8 cellular contexts compared by ENCODE assay signal in genomic region chr16:14630620-14631330, GRCh38. TPM values are rescaled to one million over a fixed set of nuclear protein-coding genes. Genes with fewer than 3 reads are reported as not detected.
A peak's percentile ranks its signal among the peaks of the same experiment; 100 is the strongest.
DNase-seq lines count a peak whose midpoint lies in the region; ATAC-seq and TF ChIP-seq lines count a peak whose summit lies in the region.
"Not testable (repeated sequence)": the region's sequence is repeated elsewhere in the genome, so short reads cannot be mapped to it uniquely, and the experiment has no call there.

No MANE protein-coding gene starts in this region.

- peaks cover 32% of the 10 kb centered on the region for H3K4me1 ChIP-seq in ACC112 (ENCODE audit: control insufficient read depth, insufficient read depth, low read length, unreplicated experiment)
- H3K4me1 ChIP-seq in SJCRH30, result not testable (repeated sequence)
- peaks cover 34% of the 10 kb centered on the region for H3K4me1 ChIP-seq in effector memory CD4-positive, alpha-beta T cell (ENCODE audit: control insufficient read depth, insufficient read depth, low read length, poor library complexity, severe bottlenecking)
- H3K4me1 ChIP-seq in iPS-18a (ENCODE audit: control insufficient read depth, low read depth, low read length), result peaks cover 20% of the 10 kb centered on the region

- H3K27me3 Mint-ChIP-seq in HFFc6 (ENCODE audit: insufficient read depth); activated naive CD4-positive, alpha-beta T cell treated with anti-CD3 and anti-CD28 coated beads, Interleukin-2, amount 50 U/mL, for 24 hours; natural killer cell treated with Interleukin-12 subunit alpha and Interleukin-12 subunit beta and Interleukin-15 and Interleukin-18, amount 100 ng/mL, for 72 hours; stimulated activated memory B cell treated with anti-CD40 and anti-IgM and Interleukin-4, amounts not matched to agents 10 μg/mL and 1 μg/mL and 100 μg/mL, for 72 hours: not testable (repeated sequence)

- H3K4me3 ChIP-seq in ACC112 (ENCODE audit: low read depth, low read length), result peak overlapping the region; percentile 90
- H3K4me3 ChIP-seq in SJCRH30, result peak overlapping the region; percentile 77
- not testable (repeated sequence) for H3K4me3 ChIP-seq in effector memory CD4-positive, alpha-beta T cell (ENCODE audit: insufficient read depth, low read depth, low read length, poor library complexity, severe bottlenecking)
- H3K4me3 ChIP-seq in iPS-18a (ENCODE audit: low read length), result peak overlapping the region; percentile 83

- peaks cover 38% of the 10 kb centered on the region for H3K36me3 Mint-ChIP-seq in HFFc6 (ENCODE audit: low read depth)
- H3K36me3 Mint-ChIP-seq in activated naive CD4-positive, alpha-beta T cell treated with anti-CD3 and anti-CD28 coated beads, Interleukin-2, amount 50 U/mL, for 24 hours; natural killer cell treated with Interleukin-12 subunit alpha and Interleukin-12 subunit beta and Interleukin-15 and Interleukin-18, amount 100 ng/mL, for 72 hours: not testable (repeated sequence)
- H3K36me3 Mint-ChIP-seq in stimulated activated memory B cell treated with anti-CD40 and anti-IgM and Interleukin-4, amounts not matched to agents 10 μg/mL and 1 μg/mL and 100 μg/mL, for 72 hours, result peaks cover 15% of the 10 kb centered on the region

- H3K27ac ChIP-seq in ACC112 (ENCODE audit: low read depth, low read length) (peak overlapping the region; percentile 85), SJCRH30 (peak overlapping the region; percentile 83), iPS-18a (ENCODE audit: low read length) (peak overlapping the region; percentile 81)
- H3K27ac ChIP-seq in effector memory CD4-positive, alpha-beta T cell (ENCODE audit: insufficient read depth, low read length, poor library complexity, severe bottlenecking), result peak overlapping the region; percentile 72

- H3K4me1 Mint-ChIP-seq in HFFc6 (ENCODE audit: low read depth), result peaks cover 40% of the 10 kb centered on the region
- peaks cover 55% of the 10 kb centered on the region for H3K4me1 Mint-ChIP-seq in activated naive CD4-positive, alpha-beta T cell treated with anti-CD3 and anti-CD28 coated beads, Interleukin-2, amount 50 U/mL, for 24 hours
- peaks cover 28 to 36% of the 10 kb centered on the region in 2 donors for H3K4me1 Mint-ChIP-seq in natural killer cell treated with Interleukin-12 subunit alpha and Interleukin-12 subunit beta and Interleukin-15 and Interleukin-18, amount 100 ng/mL, for 72 hours (ENCODE audit: low read depth in 2 of 2)
- H3K4me1 Mint-ChIP-seq in stimulated activated memory B cell treated with anti-CD40 and anti-IgM and Interleukin-4, amounts not matched to agents 10 μg/mL and 1 μg/mL and 100 μg/mL, for 72 hours, result peaks cover 49% of the 10 kb centered on the region

- not testable (repeated sequence) for H3K9me3 Mint-ChIP-seq in HFFc6; activated naive CD4-positive, alpha-beta T cell treated with anti-CD3 and anti-CD28 coated beads, Interleukin-2, amount 50 U/mL, for 24 hours; natural killer cell treated with Interleukin-12 subunit alpha and Interleukin-12 subunit beta and Interleukin-15 and Interleukin-18, amount 100 ng/mL, for 72 hours; stimulated activated memory B cell treated with anti-CD40 and anti-IgM and Interleukin-4, amounts not matched to agents 10 μg/mL and 1 μg/mL and 100 μg/mL, for 72 hours

- DNase-seq in HFFc6; effector memory CD4-positive, alpha-beta T cell; natural killer cell treated with Interleukin-12 subunit alpha and Interleukin-12 subunit beta and Interleukin-15 and Interleukin-18, amount 100 ng/mL, for 72 hours (ENCODE audit: low spot score): not testable (repeated sequence)
- peak in 1 of 2 experiments; percentile 17 for DNase-seq in SJCRH30

- peak overlapping the region; percentile 96 for H3K4me3 Mint-ChIP-seq in HFFc6
- peak overlapping the region; percentile 80 for H3K4me3 Mint-ChIP-seq in activated naive CD4-positive, alpha-beta T cell treated with anti-CD3 and anti-CD28 coated beads, Interleukin-2, amount 50 U/mL, for 24 hours
- H3K4me3 Mint-ChIP-seq in natural killer cell treated with Interleukin-12 subunit alpha and Interleukin-12 subunit beta and Interleukin-15 and Interleukin-18, amount 100 ng/mL, for 72 hours, result peak overlapping the region; percentile 93
- peak overlapping the region; percentile 99 for H3K4me3 Mint-ChIP-seq in stimulated activated memory B cell treated with anti-CD40 and anti-IgM and Interleukin-4, amounts not matched to agents 10 μg/mL and 1 μg/mL and 100 μg/mL, for 72 hours

- H3K36me3 ChIP-seq in ACC112 (ENCODE audit: insufficient read depth, low read length) (peaks cover 22% of the 10 kb centered on the region; the same call in 1 of the 2 replicates), iPS-18a (ENCODE audit: control insufficient read depth, low read depth, low read length) (peaks cover 14% of the 10 kb centered on the region)
- not testable (repeated sequence) for H3K36me3 ChIP-seq in SJCRH30
- peaks cover 24% of the 10 kb centered on the region for H3K36me3 ChIP-seq in effector memory CD4-positive, alpha-beta T cell (ENCODE audit: control insufficient read depth, insufficient read depth, low read length)

- H3K9ac ChIP-seq in iPS-18a (ENCODE audit: low read length), result peak overlapping the region; percentile 43

- not testable (repeated sequence) for H3K9me3 ChIP-seq in SJCRH30 (replicated peaks); effector memory CD4-positive, alpha-beta T cell (ENCODE audit: control insufficient read depth, low read length); iPS-18a (ENCODE audit: control insufficient read depth, low read depth, low read length)

- H2AFZ ChIP-seq in ACC112 (ENCODE audit: low read length, unreplicated experiment), result peak overlapping the region; percentile 92

- peaks cover 51% of the 10 kb centered on the region for H3K79me2 ChIP-seq in ACC112 (ENCODE audit: control insufficient read depth, insufficient read depth, low read length, unreplicated experiment)

- peak overlapping the region; percentile 96 for H3K27ac Mint-ChIP-seq in HFFc6
- peak overlapping the region; percentile 94 for H3K27ac Mint-ChIP-seq in activated naive CD4-positive, alpha-beta T cell treated with anti-CD3 and anti-CD28 coated beads, Interleukin-2, amount 50 U/mL, for 24 hours
- peak overlapping the region; percentile 95 to 97 for H3K27ac Mint-ChIP-seq in natural killer cell treated with Interleukin-12 subunit alpha and Interleukin-12 subunit beta and Interleukin-15 and Interleukin-18, amount 100 ng/mL, for 72 hours
- peak overlapping the region; percentile 93 for H3K27ac Mint-ChIP-seq in stimulated activated memory B cell treated with anti-CD40 and anti-IgM and Interleukin-4, amounts not matched to agents 10 μg/mL and 1 μg/mL and 100 μg/mL, for 72 hours

- ATAC-seq in natural killer cell treated with Interleukin-12 subunit alpha and Interleukin-12 subunit beta and Interleukin-15 and Interleukin-18, amount 100 ng/mL, for 72 hours; stimulated activated memory B cell treated with anti-CD40 and anti-IgM and Interleukin-4, amounts not matched to agents 10 μg/mL and 1 μg/mL and 100 μg/mL, for 72 hours: not testable (repeated sequence)

- not testable (repeated sequence) for TF ChIP-seq CTCF in HFFc6 (IDR thresholded peaks at IDR 0.05)

- not testable (repeated sequence) for H3K27me3 ChIP-seq in ACC112 (ENCODE audit: insufficient read depth, low read length); SJCRH30; effector memory CD4-positive, alpha-beta T cell (replicated peaks; ENCODE audit: control insufficient read depth, insufficient read depth, low read length, poor library complexity, severe bottlenecking); iPS-18a (ENCODE audit: control insufficient read depth, insufficient read depth, low read length)

RNA-seq across cellular contexts. Expression of gene PARN, which starts 0.7 kb away (rescaled TPM):
- 10 to 100 TPM; 25.5 to 36.1 (median 30.4) TPM for total RNA-seq in HFFc6 (2021; fragmentation: NEBNext Ultra II Directional; extraction: Animal tissue kit (Norgen Biotek cat#: 25700))
- 31.0 and 31.9 TPM in 2 replicates for total RNA-seq in SJCRH30 (2014; rRNA removed; shearing (Covaris generic))
- total RNA-seq in natural killer cell treated with Interleukin-12 subunit alpha and Interleukin-12 subunit beta and Interleukin-15 and Interleukin-18, amount 100 ng/mL, for 72 hours, result 10 to 100 TPM; 25.4 to 50.4 TPM

RNA-seq across cellular contexts. Expression of gene BFAR, which starts 2.0 kb away (rescaled TPM):
- total RNA-seq in HFFc6 (2021; fragmentation: NEBNext Ultra II Directional; extraction: Animal tissue kit (Norgen Biotek cat#: 25700)), result 10 to 100 TPM; 60.8 to 70.2 (median 68.2) TPM
- total RNA-seq in SJCRH30 (2014; rRNA removed; shearing (Covaris generic)), result 63.5 and 71.4 TPM in 2 replicates
- 10 to 100 TPM; 67.0 to 94.4 TPM for total RNA-seq in natural killer cell treated with Interleukin-12 subunit alpha and Interleukin-12 subunit beta and Interleukin-15 and Interleukin-18, amount 100 ng/mL, for 72 hours
